Comparison of ENCODE assay signal across 24 cellular contexts in genomic region chr19:19146865-19147264, GRCh38. TPM values are rescaled to one million over a fixed set of nuclear protein-coding genes. Genes with fewer than 3 reads are reported as not detected.
"Had no signal": no experiment of that assay in that cellular context is flagged by ENCODE, and none has a peak within 500 bp of the region (broad histone marks: within the 10 kb centered on the region; RNA-seq: fewer than 3 reads in every experiment).

No MANE protein-coding gene starts in this region.

- H3K4me3 Mint-ChIP-seq: dendritic cell treated with granulocyte-macrophage colony-stimulating factor and Interleukin-4, amounts not matched to agents 40 ng/mL and 50 ng/mL, for 4 days; naive thymus-derived CD8-positive, alpha-beta T cell; nephron progenitor cell; stimulated activated naive CD8-positive, alpha-beta T cell treated with anti-CD3 and anti-CD28 coated beads, Interleukin-15, amount 100 ng/mL, for 72 hours had no signal

- H3K4me1 ChIP-seq: colonic mucosa, lower lobe of right lung, right lobe of liver, uterus had no signal

- DNase-seq: colonic mucosa; effector CD8-positive, alpha-beta T cell; esophagus squamous epithelium; left ventricle myocardium superior; lower lobe of right lung; nephron progenitor cell; occipital lobe; retina; right lobe of liver; small intestine; stimulated activated CD4-positive, alpha-beta T cell treated with anti-CD3 and anti-CD28 coated beads, Interleukin-15, amount 100 ng/mL, for 24 hours; stimulated activated CD4-positive, alpha-beta T cell treated with anti-CD3 and anti-CD28 coated beads, Interleukin-2, amount 100 ng/mL, for 48 hours; stimulated activated naive CD4-positive, alpha-beta T cell; stimulated activated naive CD8-positive, alpha-beta T cell treated with anti-CD3 and anti-CD28 coated beads, Interleukin-15, amount 100 ng/mL, for 72 hours; transverse colon; upper lobe of right lung; uterus had no signal

- H3K27me3 Mint-ChIP-seq: dendritic cell treated with granulocyte-macrophage colony-stimulating factor and Interleukin-4, amounts not matched to agents 40 ng/mL and 50 ng/mL, for 4 days; naive thymus-derived CD8-positive, alpha-beta T cell; stimulated activated naive CD8-positive, alpha-beta T cell treated with anti-CD3 and anti-CD28 coated beads, Interleukin-15, amount 100 ng/mL, for 72 hours had no signal

- H3K27ac Mint-ChIP-seq: dendritic cell treated with granulocyte-macrophage colony-stimulating factor and Interleukin-4, amounts not matched to agents 40 ng/mL and 50 ng/mL, for 4 days; nephron progenitor cell had no signal

- H3K4me3 ChIP-seq: colonic mucosa, lower lobe of right lung, ovary, right lobe of liver, suprapubic skin, transverse colon, upper lobe of right lung, uterus had no signal

- H3K9me3 Mint-ChIP-seq: dendritic cell treated with granulocyte-macrophage colony-stimulating factor and Interleukin-4, amounts not matched to agents 40 ng/mL and 50 ng/mL, for 4 days; naive thymus-derived CD8-positive, alpha-beta T cell; nephron progenitor cell; stimulated activated naive CD8-positive, alpha-beta T cell treated with anti-CD3 and anti-CD28 coated beads, Interleukin-15, amount 100 ng/mL, for 72 hours had no signal

- H3K27me3 ChIP-seq: colonic mucosa, esophagus squamous epithelium, ovary, right lobe of liver, suprapubic skin, transverse colon, upper lobe of right lung, uterus had no signal

- H3K27ac ChIP-seq: colonic mucosa, esophagus squamous epithelium, lower lobe of right lung, ovary, right lobe of liver, suprapubic skin, transverse colon, upper lobe of right lung, uterus had no signal

- H3K36me3 ChIP-seq: ovary, right lobe of liver, uterus had no signal

- H3K9me3 ChIP-seq: colonic mucosa, esophagus squamous epithelium, lower lobe of right lung, ovary, right lobe of liver, suprapubic skin, transverse colon, upper lobe of right lung, uterus had no signal

RNA-seq across cellular contexts. Expression of gene MEF2B, which starts 23.2 kb away (rescaled TPM):
- total RNA-seq: epithelial cell of proximal tubule, frontal cortex, left ventricle myocardium superior, myocyte, occipital lobe had no signal
